In the genomic region with DNA sequence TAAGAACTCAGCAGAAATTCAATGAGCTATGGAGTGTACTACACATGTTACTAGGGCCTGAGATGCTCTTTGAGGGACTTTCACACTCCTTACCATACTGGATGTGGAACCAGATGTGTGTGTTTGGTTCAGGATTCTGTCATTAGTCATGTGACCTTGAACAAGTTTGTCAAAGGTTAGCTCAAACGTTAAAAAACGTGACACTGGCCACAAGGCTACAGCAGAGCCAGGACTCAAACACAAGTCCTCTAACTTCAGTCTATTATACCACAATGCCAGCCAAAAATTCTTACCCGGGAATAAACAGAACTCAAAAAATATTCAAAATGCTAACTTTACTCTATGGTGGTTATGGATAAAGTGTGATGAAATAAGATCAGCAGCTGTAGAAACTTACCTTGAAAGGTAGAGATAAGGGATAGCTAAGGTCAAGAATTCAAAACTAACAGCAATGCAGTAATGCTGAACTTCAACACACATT, we compare ENCODE assay signal across 1 cellular context.
TF ChIP-seq lines count a peak whose summit lies in the region.

No MANE protein-coding gene starts in this region.

TF ChIP-seq in A549, 52 proteins besides CTCF, POLR2A, EP300 and RAD21 (continued from another document):
- TF ChIP-seq, protein P1, sequence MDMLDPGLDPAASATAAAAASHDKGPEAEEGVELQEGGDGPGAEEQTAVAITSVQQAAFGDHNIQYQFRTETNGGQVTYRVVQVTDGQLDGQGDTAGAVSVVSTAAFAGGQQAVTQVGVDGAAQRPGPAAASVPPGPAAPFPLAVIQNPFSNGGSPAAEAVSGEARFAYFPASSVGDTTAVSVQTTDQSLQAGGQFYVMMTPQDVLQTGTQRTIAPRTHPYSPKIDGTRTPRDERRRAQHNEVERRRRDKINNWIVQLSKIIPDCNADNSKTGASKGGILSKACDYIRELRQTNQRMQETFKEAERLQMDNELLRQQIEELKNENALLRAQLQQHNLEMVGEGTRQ (IDR thresholded peaks at IDR 0.05): no peak
- TF ChIP-seq TP53 (CRISPR knock-in tag; IDR thresholded peaks at IDR 0.05) (no peak), RCOR1 (IDR thresholded peaks at IDR 0.05; ENCODE audit: low read depth, low read length) (no peak), MAFK (IDR thresholded peaks at IDR 0.05; ENCODE audit: partially characterized antibody) (no peak), EHMT2 (IDR thresholded peaks at IDR 0.05; ENCODE audit: low read depth) (no peak), NPAS2 (CRISPR knock-in tag; IDR thresholded peaks at IDR 0.05; ENCODE audit: borderline replicate concordance) (no peak)
TF ChIP-seq in A549: peak in this region for 0.
